In genomic region chr5:143037071-143037470, GRCh38 we compare ENCODE assay signal across 13 cellular contexts.
A peak's percentile ranks its signal among the peaks of the same experiment; 100 is the strongest.
DNase-seq lines count a peak whose midpoint lies in the region; ATAC-seq, FAIRE-seq and TF ChIP-seq lines count a peak whose summit lies in the region.
"Had no signal": no experiment of that assay in that cellular context is flagged by ENCODE, and none has a peak within 500 bp of the region (broad histone marks: within the 10 kb centered on the region; RNA-seq: fewer than 3 reads in every experiment).

No MANE protein-coding gene starts in this region.

- dilution Hi-C loops in endothelial cell of umbilical vein (cut with MboI; ENCODE audit: extremely low pct_ligation_motif_present, low sequenced_read_pairs): no loop called here

- peak overlapping the region; percentile 66 to 80 for H3K27ac Mint-ChIP-seq in natural killer cell treated with Interleukin-12 subunit alpha and Interleukin-12 subunit beta and Interleukin-15 and Interleukin-18, amount 100 ng/mL, for 72 hours
- H3K27ac Mint-ChIP-seq in natural killer cell: peak overlapping the region in 1 of 2 donors; percentile 18
- H3K27ac Mint-ChIP-seq: CD8-positive, alpha-beta T cell had no signal

- peak; percentile 82 for FAIRE-seq in endothelial cell of umbilical vein (lab: Jason Lieb, UNC)

- H3K4me1 Mint-ChIP-seq in natural killer cell treated with Interleukin-12 subunit alpha and Interleukin-12 subunit beta and Interleukin-15 and Interleukin-18, amount 100 ng/mL, for 72 hours (ENCODE audit: low read depth in 2 of 2): peaks cover 40 to 52% of the 10 kb centered on the region in 2 donors
- peaks cover 16 to 40% of the 10 kb centered on the region in 2 donors for H3K4me1 Mint-ChIP-seq in natural killer cell

- peak overlapping the region; percentile 3 for H3K27ac ChIP-seq in endothelial cell of umbilical vein (ENCODE audit: insufficient read depth, low read depth, low read length)
- H3K27ac ChIP-seq: esophagus muscularis mucosa had no signal

- TF ChIP-seq POLR2A in endothelial cell of umbilical vein (IDR thresholded peaks at IDR 0.05; ENCODE audit: low read depth, low read length): no peak

- no peaks in the 10 kb centered on the region for H3K79me2 ChIP-seq in endothelial cell of umbilical vein (ENCODE audit: control insufficient read depth, insufficient read depth, low read length)

- H3K4me3 Mint-ChIP-seq in natural killer cell treated with Interleukin-12 subunit alpha and Interleukin-12 subunit beta and Interleukin-15 and Interleukin-18, amount 100 ng/mL, for 72 hours: peak overlapping the region; percentile 42
- H3K4me3 Mint-ChIP-seq in natural killer cell: no peak overlapping the region
- H3K4me3 Mint-ChIP-seq: CD8-positive, alpha-beta T cell had no signal

- H3K4me2 ChIP-seq in endothelial cell of umbilical vein (ENCODE audit: insufficient read depth, low read length): peak overlapping the region; percentile 19

- peaks cover 4% of the 10 kb centered on the region for H3K9me3 Mint-ChIP-seq in natural killer cell treated with Interleukin-12 subunit alpha and Interleukin-12 subunit beta and Interleukin-15 and Interleukin-18, amount 100 ng/mL, for 72 hours
- no peaks in the 10 kb centered on the region for H3K9me3 Mint-ChIP-seq in natural killer cell
- H3K9me3 Mint-ChIP-seq: CD8-positive, alpha-beta T cell had no signal

- no peaks in the 10 kb centered on the region for H3K9me1 ChIP-seq in endothelial cell of umbilical vein (replicated peaks; ENCODE audit: control insufficient read depth, extremely low read depth, insufficient read depth, low read length)

- BruUV-seq in endothelial cell of umbilical vein (replicated peaks; lab: Mats Ljungman, UMichigan): no TSS peak

- peaks cover 27% of the 10 kb centered on the region for H3K36me3 Mint-ChIP-seq in natural killer cell treated with Interleukin-12 subunit alpha and Interleukin-12 subunit beta and Interleukin-15 and Interleukin-18, amount 100 ng/mL, for 72 hours
- H3K36me3 Mint-ChIP-seq in natural killer cell: no peaks in the 10 kb centered on the region

- no peaks in the 10 kb centered on the region for H3K36me3 ChIP-seq in endothelial cell of umbilical vein (ENCODE audit: control insufficient read depth in 2 of 2, extremely low read depth in 1 of 2, insufficient read depth in 2 of 2, low read length in 2 of 2)

- no peaks in the 10 kb centered on the region for H3K9me3 ChIP-seq in endothelial cell of umbilical vein (replicated peaks; ENCODE audit: control insufficient read depth, insufficient read depth, low read length)
- H3K9me3 ChIP-seq: esophagus muscularis mucosa had no signal

- H3K4me1 ChIP-seq in endothelial cell of umbilical vein (ENCODE audit: control insufficient read depth, extremely low read depth, insufficient read depth, low read length): peaks cover 22% of the 10 kb centered on the region

- intact Hi-C loops in natural killer cell (cut with micrococcal nuclease): no loop called here
- intact Hi-C loops in endothelial cell of umbilical vein (cut with micrococcal nuclease): loop anchor here (1.0 to 2.0 kb wide), 3 partner anchors 34 to 89 kb away; no protein-coding TSS in a partner anchor

- no peak for ATAC-seq in natural killer cell treated with Interleukin-12 subunit alpha and Interleukin-12 subunit beta and Interleukin-15 and Interleukin-18, amount 100 ng/mL, for 72 hours
- no peak for ATAC-seq in natural killer cell
- no peak for ATAC-seq in HG03196 (IDR thresholded peaks at IDR 0.05; ENCODE audit: unreplicated experiment)
- ATAC-seq: CD8-positive, alpha-beta T cell had no signal

- no peak overlapping the region for H2AFZ ChIP-seq in endothelial cell of umbilical vein (ENCODE audit: low read depth, low read length)

- CTCF ChIA-PET in endothelial cell of umbilical vein (lab: Charles Lee): interaction anchor here (0.9 to 1.5 kb wide), 5 partner anchors 23 to 367 kb away, joined by 3 to 7 read pairs (median 4); partner anchors contain the start of gene NR3C1

- no peak overlapping the region for H3K9ac ChIP-seq in endothelial cell of umbilical vein (replicated peaks; ENCODE audit: extremely low read depth, insufficient read depth, low read length)

- no peaks in the 10 kb centered on the region for H4K20me1 ChIP-seq in endothelial cell of umbilical vein (replicated peaks; ENCODE audit: control insufficient read depth, extremely low read depth, insufficient read depth, low read length)

- H3K27me3 ChIP-seq in endothelial cell of umbilical vein (ENCODE audit: control insufficient read depth in 2 of 2, insufficient read depth in 2 of 2, low read length in 2 of 2): no peaks in the 10 kb centered on the region
- H3K27me3 ChIP-seq: esophagus muscularis mucosa had no signal

- H3K4me3 ChIP-seq in endothelial cell of umbilical vein (replicated peaks in 1 of 3; ENCODE audit: insufficient read depth in 1 of 3, low read depth in 1 of 3, low read length in 3 of 3): no peak overlapping the region
- H3K4me3 ChIP-seq: esophagus muscularis mucosa had no signal

- TF ChIP-seq CTCF in natural killer cell (IDR thresholded peaks at IDR 0.05) (no peak), endothelial cell of umbilical vein (IDR thresholded peaks at IDR 0.05; ENCODE audit: extremely low read depth in 1 of 2, insufficient read depth in 1 of 2, low read depth in 1 of 2, low read length in 2 of 2) (no peak)

- no peaks in the 10 kb centered on the region for H3K27me3 Mint-ChIP-seq in natural killer cell treated with Interleukin-12 subunit alpha and Interleukin-12 subunit beta and Interleukin-15 and Interleukin-18, amount 100 ng/mL, for 72 hours
- H3K27me3 Mint-ChIP-seq in natural killer cell (ENCODE audit: low read depth in 2 of 2): no peaks in the 10 kb centered on the region

- DNase-seq in natural killer cell treated with Interleukin-12 subunit alpha and Interleukin-12 subunit beta and Interleukin-15 and Interleukin-18, amount 100 ng/mL, for 72 hours (ENCODE audit: low spot score): no peak
- DNase-seq in natural killer cell (no peak), NCI-H2171 treated with DMSO at 0.1 percent for 48 hours (lab: John Stamatoyannopoulos, UW) (peak; percentile 91), endothelial cell of umbilical vein (ENCODE audit: low read depth, low spot score) (peak; percentile 88), germinal center (ENCODE audit: low spot score) (no peak), UCSD-AML1 (lab: John Stamatoyannopoulos, UW; ENCODE audit: unreplicated experiment) (no peak)
- no peak for DNase-seq in activated effector memory CD4-positive, alpha-beta T cell treated with anti-CD3 and anti-CD28 coated beads, Interleukin-2, amount 50 U/mL, for 16 hours
- DNase-seq: activated CD8-positive, alpha-beta memory T cell treated with anti-CD3 and anti-CD28 coated beads for 24 hours; CD8-positive, alpha-beta T cell; NCI-H446; stimulated activated CD4-positive, alpha-beta T cell treated with anti-CD3 and anti-CD28 coated beads, Interleukin-4, amount 100 ng/mL, for 1 hour had no signal

- POLR2A ChIA-PET in endothelial cell of umbilical vein (lab: Charles Lee): interaction anchor here (1.1 kb wide), 1 partner anchor 366 kb away, joined by 5 read pairs; the partner anchor contains the start of gene NR3C1

TF ChIP-seq in endothelial cell of umbilical vein, 7 proteins besides CTCF, POLR2A, EP300 and RAD21:
- peak; percentile 49 for TF ChIP-seq POLR2AphosphoS5 (IDR thresholded peaks at IDR 0.05; ENCODE audit: insufficient read depth, low read depth, low read length)
- no peak for TF ChIP-seq MAX (IDR thresholded peaks at IDR 0.05; ENCODE audit: insufficient read depth, insufficient read length)
- TF ChIP-seq JUN (IDR thresholded peaks at IDR 0.05; ENCODE audit: borderline replicate concordance, insufficient read depth, insufficient read length, low read depth): peak; percentile 92
- no peak for TF ChIP-seq MYC (IDR thresholded peaks at IDR 0.05; ENCODE audit: low read depth, low read length)
- TF ChIP-seq FOS (IDR thresholded peaks at IDR 0.05; ENCODE audit: borderline replicate concordance, insufficient read depth, low read length): peak; percentile 56

Comparison
In these comparisons a context has a peak if more than half of its experiments do, and no peak if none do; other contexts are left out.
1. DNase-seq: peak in NCI-H2171 treated with DMSO at 0.1 percent for 48 hours (single experiment) and endothelial cell of umbilical vein (single experiment); none in natural killer cell treated with Interleukin-12 subunit alpha and Interleukin-12 subunit beta and Interleukin-15 and Interleukin-18, amount 100 ng/mL, for 72 hours (single experiment), natural killer cell (single experiment), germinal center (single experiment), UCSD-AML1 (single experiment) and activated effector memory CD4-positive, alpha-beta T cell treated with anti-CD3 and anti-CD28 coated beads, Interleukin-2, amount 50 U/mL, for 16 hours (single experiment).